ENCODE assay signal across 1 cellular context in the genomic region with DNA sequence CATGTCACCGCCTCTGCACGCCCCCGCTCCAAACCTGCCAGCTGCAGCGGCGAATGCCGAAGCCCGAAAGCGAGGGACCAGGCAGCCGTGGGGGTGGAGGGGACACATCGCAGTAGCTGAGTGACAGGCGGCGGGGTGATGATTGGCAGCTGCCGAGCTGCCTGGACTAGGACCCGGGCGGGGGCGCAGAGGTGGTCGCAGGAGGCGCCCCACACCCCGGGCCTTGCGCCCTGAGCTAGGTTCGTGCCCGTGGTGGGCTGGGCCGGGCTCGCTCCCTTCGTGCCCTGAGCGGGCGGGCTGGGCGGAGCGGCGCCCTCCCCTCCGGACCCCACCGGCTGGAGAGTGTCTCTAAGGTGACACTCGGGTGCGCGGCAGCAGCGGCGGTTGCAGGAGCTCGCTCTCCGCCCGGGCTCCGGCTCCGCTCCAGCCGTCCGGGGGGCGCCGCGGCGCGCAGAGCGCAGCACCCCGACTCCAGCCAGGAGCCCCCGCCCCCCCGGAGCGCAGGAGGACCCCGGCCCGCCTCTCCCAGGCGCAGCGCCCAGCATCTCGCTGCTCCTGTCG.
TF ChIP-seq lines count a peak whose summit lies in the region.

No MANE protein-coding gene starts in this region.

TF ChIP-seq in WTC11, 78 proteins besides CTCF, POLR2A, EP300 and RAD21 (continued from another document):
- TF ChIP-seq HMGXB4 (CRISPR knock-in tag; IDR thresholded peaks at IDR 0.05) (peak; percentile 92), ATF1 (CRISPR knock-in tag; IDR thresholded peaks at IDR 0.05) (no peak), ZNF219 (CRISPR knock-in tag; IDR thresholded peaks at IDR 0.05; ENCODE audit: borderline replicate concordance) (0 out of 2 replicates have a peak, but pooled peaks have one; percentile 6)
